Comparison of ENCODE assay signal across 8 cellular contexts in the genomic region with DNA sequence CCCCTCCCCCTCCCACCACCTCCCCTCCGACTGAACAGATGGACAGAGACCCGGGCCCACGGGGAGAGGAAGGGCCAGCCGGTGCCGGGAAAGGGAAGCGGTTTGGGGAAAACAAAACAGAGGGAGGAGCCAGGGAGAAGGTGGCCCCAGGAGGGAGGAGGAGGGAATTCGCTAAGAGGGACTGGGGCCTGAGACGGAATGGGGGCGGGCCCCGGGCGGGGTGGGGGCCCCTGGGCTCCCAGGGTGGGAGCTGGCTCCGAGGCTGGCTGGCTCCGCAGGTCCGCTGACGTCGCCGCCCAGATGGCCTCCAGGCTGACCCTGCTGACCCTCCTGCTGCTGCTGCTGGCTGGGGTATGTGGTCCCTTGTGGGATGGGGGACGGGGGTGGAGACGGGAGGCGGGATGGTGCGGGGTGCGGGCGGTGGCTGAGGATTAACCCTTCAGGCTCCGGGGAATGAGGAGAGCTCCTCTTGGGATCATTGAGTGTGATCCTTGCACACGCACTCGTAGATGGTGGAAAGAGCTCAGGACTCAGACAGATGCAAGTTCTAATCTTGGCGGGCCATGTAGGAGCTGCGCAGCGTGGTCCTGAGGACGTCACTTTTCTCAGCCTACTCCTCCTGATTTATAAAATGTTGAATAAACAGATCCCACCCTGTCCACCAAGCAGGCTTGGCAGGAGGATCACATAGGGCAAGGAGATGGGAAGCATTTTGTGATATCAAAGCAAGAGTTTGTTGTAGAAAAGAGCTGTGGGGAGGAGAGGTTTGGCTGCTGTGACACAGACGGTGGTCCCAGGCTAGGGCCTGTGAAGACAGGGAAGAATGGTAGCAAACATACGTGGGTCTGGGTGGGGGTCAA. TPM values are rescaled to one million over a fixed set of nuclear protein-coding genes. Genes with fewer than 3 reads are reported as not detected.
DNase-seq lines count a peak whose midpoint lies in the region; ATAC-seq, FAIRE-seq and TF ChIP-seq lines count a peak whose summit lies in the region.

No MANE protein-coding gene starts in this region.

- no peaks in the 10 kb centered on the region for H3K9me3 ChIP-seq in astrocyte (ENCODE audit: insufficient read depth, low read depth, low read length)
- H3K9me3 ChIP-seq in T-helper 17 cell (ENCODE audit: control insufficient read depth, low read length, poor library complexity, severe bottlenecking) = no peaks in the 10 kb centered on the region

- no peak for FAIRE-seq in astrocyte (lab: Jason Lieb, UNC)

- H3K27me3 Mint-ChIP-seq in astrocyte (ENCODE audit: low read depth, unreplicated experiment) = peaks cover 6% of the 10 kb centered on the region
- H3K27me3 Mint-ChIP-seq in T-helper 17 cell = peaks cover 69% of the 10 kb centered on the region

- H3K9ac ChIP-seq in astrocyte (ENCODE audit: low read length) = no peak overlapping the region

- H3K79me2 ChIP-seq in astrocyte (ENCODE audit: insufficient read depth, low read length) = no peaks in the 10 kb centered on the region

- H3K4me1 ChIP-seq in astrocyte (ENCODE audit: insufficient read depth, low read length) = no peaks in the 10 kb centered on the region

- no peaks in the 10 kb centered on the region for H3K36me3 ChIP-seq in astrocyte (ENCODE audit: insufficient read depth, low read length)

- H3K36me3 Mint-ChIP-seq in astrocyte (ENCODE audit: low read depth, unreplicated experiment) = no peaks in the 10 kb centered on the region
- no peaks in the 10 kb centered on the region for H3K36me3 Mint-ChIP-seq in T-helper 17 cell (ENCODE audit: low read depth)

- peak overlapping the region; percentile 30 for H2AFZ ChIP-seq in astrocyte (ENCODE audit: low read depth, low read length)

- peak overlapping the region; percentile 59 for H3K27ac Mint-ChIP-seq in astrocyte (ENCODE audit: unreplicated experiment)
- no peak overlapping the region for H3K27ac Mint-ChIP-seq in T-helper 17 cell

- TF ChIP-seq CTCF in astrocyte (IDR thresholded peaks at IDR 0.05; ENCODE audit: insufficient read depth, low read depth, low read length) = no peak

- H3K4me2 ChIP-seq in astrocyte (ENCODE audit: low read length) = peak overlapping the region; percentile 55

- no peaks in the 10 kb centered on the region for H3K9me3 Mint-ChIP-seq in astrocyte (ENCODE audit: unreplicated experiment)

- H4K20me1 ChIP-seq in astrocyte (ENCODE audit: insufficient read depth, low read length) = no peaks in the 10 kb centered on the region

- no peak overlapping the region for H3K27ac ChIP-seq in astrocyte (ENCODE audit: low read depth, low read length)

- H3K4me1 Mint-ChIP-seq in astrocyte (ENCODE audit: low read depth, unreplicated experiment) (peaks cover 21% of the 10 kb centered on the region), T-helper 17 cell (peaks cover 5% of the 10 kb centered on the region)

- H3K27me3 ChIP-seq in astrocyte (ENCODE audit: insufficient read depth, low read length) = peaks cover 19% of the 10 kb centered on the region

- ATAC-seq in T-helper 17 cell = no peak

- H3K4me3 ChIP-seq in astrocyte (ENCODE audit: insufficient read depth, low read depth, low read length) = peak overlapping the region; percentile 10

- H3K4me3 Mint-ChIP-seq in astrocyte (ENCODE audit: unreplicated experiment) = peak overlapping the region; percentile 83
- H3K4me3 Mint-ChIP-seq in T-helper 17 cell = no peak overlapping the region

- peak; percentile 72 for DNase-seq in EL
- DNase-seq in astrocyte (ENCODE audit: low read depth) = peak; percentile 16
- DNase-seq in iPS DF 19.7 (ENCODE audit: low read depth, low spot score) = peak; percentile 86
- peak; percentile 38 for DNase-seq in renal cortical epithelial cell (ENCODE audit: low read depth)
- DNase-seq in NK-92 (lab: John Stamatoyannopoulos, UW; ENCODE audit: unreplicated experiment) = no peak
- no peak for DNase-seq in T-helper 17 cell
- no peak for DNase-seq in NCI-H1092 (lab: John Stamatoyannopoulos, UW)
- no peak for DNase-seq in LoVo (ENCODE audit: low spot score)

RNA-seq across cellular contexts. Expression of gene SERPING1, which starts 0.7 kb away (rescaled TPM):
- total RNA-seq in astrocyte (62.5 and 92.1 TPM in 2 replicates), renal cortical epithelial cell (4.2 and 61.4 TPM in 2 replicates), T-helper 17 cell (under 1 TPM in 1 of 2 donors, not detected in 1; 0.57 TPM)

RNA-seq across cellular contexts. Expression of gene UBE2L6, which starts 30.7 kb away (rescaled TPM):
- total RNA-seq in astrocyte (159 and 182 TPM in 2 replicates), renal cortical epithelial cell (24.7 and 38.3 TPM in 2 replicates), T-helper 17 cell (10 to 100 TPM; 58.9 to 64.1 TPM)

RNA-seq across cellular contexts. Expression of gene YPEL4, which starts 51.5 kb away (rescaled TPM):
- total RNA-seq in astrocyte (0.09 and 0.62 TPM in 2 replicates), renal cortical epithelial cell (0.35 TPM in 1 of 2 replicates, not detected in the other), T-helper 17 cell (1 to 10 TPM; 1.2 to 1.8 TPM)

RNA-seq across cellular contexts. Expression of gene CLP1, which starts 59.4 kb away (rescaled TPM):
- total RNA-seq in astrocyte (19.1 and 21.4 TPM in 2 replicates), renal cortical epithelial cell (20.3 and 34.6 TPM in 2 replicates), T-helper 17 cell (10 to 100 TPM; 11.7 to 22.7 TPM)

Comparison
In these comparisons a context has a peak if more than half of its experiments do, and no peak if none do; other contexts are left out.
1. DNase-seq: peak in EL (single experiment), astrocyte (single experiment), iPS DF 19.7 (single experiment) and renal cortical epithelial cell (single experiment); none in NK-92 (single experiment), T-helper 17 cell (0 of 3), NCI-H1092 (single experiment) and LoVo (single experiment).